Comparison of ENCODE assay signal across 1 cellular context in genomic region chr4:81404294-81404693, GRCh38.
TF ChIP-seq lines count a peak whose summit lies in the region.

No MANE protein-coding gene starts in this region.

TF ChIP-seq in GM23338, 12 proteins besides CTCF, POLR2A, EP300 and RAD21 (continued from another document):
- TF ChIP-seq ZNF462 (CRISPR knock-in tag; IDR thresholded peaks at IDR 0.05) = no peak
- TF ChIP-seq STAT1 (IDR thresholded peaks at IDR 0.05; ENCODE audit: unreplicated experiment) = no peak
- no peak for TF ChIP-seq REST (IDR thresholded peaks at IDR 0.05; ENCODE audit: unreplicated experiment)
- no peak for TF ChIP-seq ZNF114 (CRISPR knock-in tag; IDR thresholded peaks at IDR 0.05)
- no peak for TF ChIP-seq POLR2AphosphoS5 (IDR thresholded peaks at IDR 0.05; ENCODE audit: low read depth)
- TF ChIP-seq EZH2phosphoT487 (IDR thresholded peaks at IDR 0.05; ENCODE audit: unreplicated experiment) = no peak
- no peak for TF ChIP-seq NANOG (IDR thresholded peaks at IDR 0.05; ENCODE audit: borderline replicate concordance)
- no peak for TF ChIP-seq EZH2 (IDR thresholded peaks at IDR 0.05; ENCODE audit: low read depth, unreplicated experiment)
- TF ChIP-seq ETS1 (IDR thresholded peaks at IDR 0.05) = no peak
